Comparison of ENCODE assay signal across 19 cellular contexts in genomic region chr1:234882898-234883297, GRCh38.
A peak's percentile ranks its signal among the peaks of the same experiment; 100 is the strongest.
DNase-seq lines count a peak whose midpoint lies in the region; ATAC-seq and TF ChIP-seq lines count a peak whose summit lies in the region.
"Had no signal": no experiment of that assay in that cellular context is flagged by ENCODE, and none has a peak within 500 bp of the region (broad histone marks: within the 10 kb centered on the region; RNA-seq: fewer than 3 reads in every experiment).

No MANE protein-coding gene starts in this region.

- no peak overlapping the region for H3K4me3 ChIP-seq in neuronal stem cell (ENCODE audit: low read length in 2 of 2)
- no peak overlapping the region for H3K4me3 ChIP-seq in GM23338

- peak overlapping the region; percentile 22 for H2BK15ac ChIP-seq in neuronal stem cell (ENCODE audit: low read length)

- H3K27ac ChIP-seq in neuronal stem cell (replicated peaks; ENCODE audit: low read length) = no peak overlapping the region
- H3K27ac ChIP-seq in GM23338 (ENCODE audit: low read depth) = no peak overlapping the region

- peaks cover 0 to 1% (median 0%) of the 10 kb centered on the region in 3 donors for H3K9me3 Mint-ChIP-seq in IgD-negative memory B cell
- H3K9me3 Mint-ChIP-seq in chondrocyte (ENCODE audit: low read depth) = peaks cover 2% of the 10 kb centered on the region
- H3K9me3 Mint-ChIP-seq in GM23338 = no peaks in the 10 kb centered on the region

- H3K36me3 Mint-ChIP-seq in IgD-negative memory B cell (peaks cover 2% of the 10 kb centered on the region), chondrocyte (ENCODE audit: low read depth) (no peaks in the 10 kb centered on the region), GM23338 (ENCODE audit: low read depth) (no peaks in the 10 kb centered on the region)

- H3K36me3 ChIP-seq in neuronal stem cell (replicated peaks in 1 of 2; ENCODE audit: control insufficient read depth in 2 of 2, insufficient read depth in 2 of 2, low read length in 2 of 2) (no peaks in the 10 kb centered on the region), GM23338 (ENCODE audit: insufficient read depth) (no peaks in the 10 kb centered on the region)

- H2BK5ac ChIP-seq in neuronal stem cell (ENCODE audit: low read length) = no peak overlapping the region

- H2AFZ ChIP-seq in neuronal stem cell (ENCODE audit: low read length) (no peak overlapping the region), GM23338 (no peak overlapping the region)

- H3K27me3 ChIP-seq in neuronal stem cell (ENCODE audit: control insufficient read depth in 3 of 3, insufficient read depth in 3 of 3, low read depth in 1 of 3, low read length in 3 of 3) (no peaks in the 10 kb centered on the region), GM23338 (ENCODE audit: insufficient read depth) (no peaks in the 10 kb centered on the region)

- no peak overlapping the region for H2BK12ac ChIP-seq in neuronal stem cell (ENCODE audit: low read length)

- H3K14ac ChIP-seq in neuronal stem cell (ENCODE audit: low read length) = peak overlapping the region; percentile 58

- no peaks in the 10 kb centered on the region for H4K20me1 ChIP-seq in GM23338 (replicated peaks; ENCODE audit: insufficient read depth)

- H3K18ac ChIP-seq in neuronal stem cell (ENCODE audit: low read length) = no peak overlapping the region

- H2BK120ac ChIP-seq in neuronal stem cell (ENCODE audit: low read depth, low read length) = no peak overlapping the region

- H3K27me3 Mint-ChIP-seq in IgD-negative memory B cell (peaks cover 3% of the 10 kb centered on the region), chondrocyte (ENCODE audit: low read depth) (no peaks in the 10 kb centered on the region), GM23338 (ENCODE audit: insufficient read depth, low read depth, poor library complexity) (no peaks in the 10 kb centered on the region)

- H3K79me2 ChIP-seq in GM23338 (replicated peaks; ENCODE audit: insufficient read depth) = no peaks in the 10 kb centered on the region

- H4K91ac ChIP-seq in neuronal stem cell (ENCODE audit: low read depth, low read length, poor library complexity) = no peak overlapping the region

- H3K4me2 ChIP-seq in neuronal stem cell (ENCODE audit: insufficient read depth, low read length, poor library complexity, severe bottlenecking) = no peak overlapping the region
- no peak overlapping the region for H3K4me2 ChIP-seq in GM23338
- H3K4me2 ChIP-seq: SK-N-SH had no signal

- WGBS in neuronal stem cell (ENCODE audit: extremely low coverage in 2 of 2, insufficient read length in 2 of 2, insufficient replicate concordance in 1 of 2), 2 donors = no CpG with 5 or more reads among the region's 6 CpGs

- no peak overlapping the region for H2AK5ac ChIP-seq in neuronal stem cell (ENCODE audit: low read depth, low read length)

- H3K4ac ChIP-seq in neuronal stem cell (ENCODE audit: low read length) = no peak overlapping the region

- DNase-seq in CD1c-positive myeloid dendritic cell (ENCODE audit: extremely low spot score) (peak; percentile 21), chondrocyte (ENCODE audit: low spot score) (peak; percentile 52), neuronal stem cell (ENCODE audit: low spot score) (no peak), GM23338 (ENCODE audit: low spot score) (no peak), HPDE6-E6E7 (ENCODE audit: extremely low spot score) (no peak)
- DNase-seq: ACHN, AML-193, EL, HCEC 1CT, Kasumi-1, MM.1S, NCI-H1105, NCI-H1694, NCI-H524, SHP77, SK-N-SH had no signal

- ATAC-seq in HG03460 (IDR thresholded peaks at IDR 0.05; ENCODE audit: unreplicated experiment) = no peak
- no peak for ATAC-seq in GM23338

- H3K27ac Mint-ChIP-seq in IgD-negative memory B cell = peak overlapping the region in 2 of 3 donors; percentile 37 to 68
- no peak overlapping the region for H3K27ac Mint-ChIP-seq in chondrocyte (ENCODE audit: unreplicated experiment)
- H3K27ac Mint-ChIP-seq in GM23338 = no peak overlapping the region

- peak overlapping the region; percentile 59 for H4K8ac ChIP-seq in neuronal stem cell (ENCODE audit: low read depth, low read length)

- H3K4me1 ChIP-seq in neuronal stem cell (ENCODE audit: control insufficient read depth in 2 of 2, insufficient read depth in 1 of 2, low read depth in 1 of 2, low read length in 2 of 2) (peaks cover 0 to 2% of the 10 kb centered on the region in 2 donors), GM23338 (ENCODE audit: insufficient read depth) (no peaks in the 10 kb centered on the region)

- no peaks in the 10 kb centered on the region for H3F3A ChIP-seq in GM23338 (replicated peaks; ENCODE audit: low read depth)

- H3K79me1 ChIP-seq in neuronal stem cell (ENCODE audit: low read depth, low read length) = no peaks in the 10 kb centered on the region

- no peak overlapping the region for H3K9ac ChIP-seq in neuronal stem cell (ENCODE audit: low read depth, low read length, poor library complexity)
- H3K9ac ChIP-seq: SK-N-SH had no signal

- no peaks in the 10 kb centered on the region for H3K9me2 ChIP-seq in GM23338 (ENCODE audit: insufficient read depth)
- H3K9me2 ChIP-seq: SK-N-SH had no signal

- H3K4me3 Mint-ChIP-seq in IgD-negative memory B cell = peak overlapping the region in 1 of 4 donors; percentile 78
- no peak overlapping the region for H3K4me3 Mint-ChIP-seq in chondrocyte (ENCODE audit: unreplicated experiment)
- H3K4me3 Mint-ChIP-seq in GM23338 = no peak overlapping the region
- H3K4me3 Mint-ChIP-seq: CD4-positive, CD25-positive, alpha-beta regulatory T cell had no signal

- peaks cover 18 to 24% (median 23%) of the 10 kb centered on the region in 3 donors for H3K4me1 Mint-ChIP-seq in IgD-negative memory B cell
- peaks cover 13% of the 10 kb centered on the region for H3K4me1 Mint-ChIP-seq in chondrocyte (ENCODE audit: low read depth)
- no peaks in the 10 kb centered on the region for H3K4me1 Mint-ChIP-seq in GM23338

- no peak for TF ChIP-seq CTCF in chondrocyte (IDR thresholded peaks at IDR 0.05)
- TF ChIP-seq CTCF in GM23338 (conservative IDR thresholded peaks at IDR 0.05; ENCODE audit: low read depth in 2 of 2) = no peak

- peaks cover 0 to 8% of the 10 kb centered on the region in 2 donors for H3K9me3 ChIP-seq in neuronal stem cell (replicated peaks in 1 of 2; ENCODE audit: control insufficient read depth in 2 of 2, insufficient read depth in 1 of 2, low read depth in 1 of 2, low read length in 2 of 2)
- H3K9me3 ChIP-seq: SK-N-SH had no signal

- no peak overlapping the region for H3K23ac ChIP-seq in neuronal stem cell (ENCODE audit: low read depth, low read length, poor library complexity)

TF ChIP-seq in GM23338, 12 proteins besides CTCF, POLR2A, EP300 and RAD21:
- TF ChIP-seq JUNB (IDR thresholded peaks at IDR 0.05; ENCODE audit: unreplicated experiment) = no peak
- no peak for TF ChIP-seq NANOG (IDR thresholded peaks at IDR 0.05; ENCODE audit: borderline replicate concordance)

Comparison
In these comparisons a context has a peak if more than half of its experiments do, and no peak if none do; other contexts are left out.
1. DNase-seq: peak in CD1c-positive myeloid dendritic cell (single experiment) and chondrocyte (single experiment); none in neuronal stem cell (single experiment), GM23338 (single experiment) and HPDE6-E6E7 (single experiment).
2. H3K27ac Mint-ChIP-seq: peak in IgD-negative memory B cell (2 of 3); none in chondrocyte (single experiment) and GM23338 (single experiment).